ENCODE assay signal across 8 cellular contexts in the genomic region with DNA sequence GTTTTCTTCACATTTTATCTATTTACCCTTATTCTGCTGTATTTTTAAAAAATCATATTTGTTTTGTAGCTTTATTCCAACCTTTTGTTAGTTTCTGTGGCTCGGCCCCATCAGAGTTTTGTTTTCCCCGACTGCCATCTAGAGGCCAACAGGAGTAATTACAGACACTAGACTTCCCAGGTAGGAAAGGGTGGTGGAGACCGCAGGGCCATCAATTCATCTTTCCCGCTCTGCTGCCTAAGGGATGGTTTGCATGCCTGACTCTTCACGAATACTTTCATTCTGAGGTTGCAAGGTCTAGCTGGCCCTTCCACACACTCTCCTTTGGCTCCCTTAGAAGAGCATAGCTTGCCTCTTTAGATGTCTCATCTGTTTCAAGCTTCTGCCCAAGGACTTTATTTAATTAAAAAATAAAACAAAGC.
DNase-seq lines count a peak whose midpoint lies in the region; ATAC-seq and TF ChIP-seq lines count a peak whose summit lies in the region.

No MANE protein-coding gene starts in this region.

- no peak overlapping the region for H3K27ac Mint-ChIP-seq in nephron progenitor cell

- DNase-seq in AML-193 (lab: John Stamatoyannopoulos, UW), result peak; percentile 34 to 36
- peak; percentile 37 for DNase-seq in GM13976 (ENCODE audit: low spot score)
- DNase-seq in NCI-H774 (lab: John Stamatoyannopoulos, UW), result peak; percentile 25
- peak; percentile 11 for DNase-seq in activated T-cell treated with anti-CD3 and anti-CD28 coated beads for 1 hour (ENCODE audit: low read depth)
- DNase-seq in fibroblast of gingiva (ENCODE audit: low read depth), result peak; percentile 34
- DNase-seq in nephron progenitor cell, result peak; percentile 54

- peaks cover 18% of the 10 kb centered on the region for H3K27me3 Mint-ChIP-seq in nephron progenitor cell (ENCODE audit: low read depth, poor library complexity)

- TF ChIP-seq CTCF in GM13976 (IDR thresholded peaks at IDR 0.05; ENCODE audit: borderline replicate concordance, control extremely low read depth, extremely low read depth, insufficient read depth, missing control alignments) (peak; percentile 68), nephron progenitor cell (IDR thresholded peaks at IDR 0.05) (peak; percentile 81)

- H3K4me1 Mint-ChIP-seq in nephron progenitor cell, result peaks cover 17% of the 10 kb centered on the region

- no peak for ATAC-seq in HG03520 (IDR thresholded peaks at IDR 0.05; ENCODE audit: unreplicated experiment)
- no peak for ATAC-seq in GM18873 (IDR thresholded peaks at IDR 0.05; ENCODE audit: low FRiP score, unreplicated experiment)

- H3K36me3 Mint-ChIP-seq in nephron progenitor cell (ENCODE audit: low read depth), result no peaks in the 10 kb centered on the region

- H3K9me3 Mint-ChIP-seq in nephron progenitor cell, result no peaks in the 10 kb centered on the region

- no peak overlapping the region for H3K4me3 Mint-ChIP-seq in nephron progenitor cell

- in situ Hi-C loops in GM13976 (cut with MboI; ENCODE audit: low sequenced_read_pairs, unreplicated experiment), result loop anchor here (25.0 kb wide), 1 partner anchor 604 kb away; no protein-coding TSS in a partner anchor
